Comparison of ENCODE assay signal across 8 cellular contexts in the genomic region with DNA sequence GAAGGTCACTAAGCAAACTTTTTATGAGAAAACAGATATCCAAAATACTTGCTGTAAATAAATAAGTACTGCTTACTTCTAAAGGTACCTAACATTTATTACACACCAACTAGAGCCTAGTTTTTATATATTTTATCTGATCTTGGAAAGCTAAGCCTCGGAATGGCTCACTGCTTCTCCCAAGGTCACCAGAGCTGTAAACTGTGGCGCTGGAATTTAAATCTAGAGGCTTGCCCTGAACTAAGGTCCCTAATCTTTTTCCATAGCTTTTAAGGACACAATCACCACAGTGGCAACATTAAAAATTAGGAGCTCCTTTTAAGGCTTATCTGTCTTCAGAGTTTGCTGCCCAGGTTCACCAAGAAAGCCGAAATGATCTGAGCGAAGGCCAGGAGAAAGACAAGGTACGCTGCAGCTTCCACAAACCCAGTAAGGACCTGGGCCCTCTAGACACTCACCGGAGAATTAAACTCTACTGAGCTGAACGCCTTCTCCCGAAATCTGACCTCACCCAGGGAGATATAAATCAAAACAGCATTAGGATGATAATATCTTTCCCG. TPM values are rescaled to one million over a fixed set of nuclear protein-coding genes. Genes with fewer than 3 reads are reported as not detected.
DNase-seq lines count a peak whose midpoint lies in the region; TF ChIP-seq lines count a peak whose summit lies in the region.

No MANE protein-coding gene starts in this region.

- in situ Hi-C loops in GM23248 (cut with MboI): no loop called here

- peak overlapping the region; percentile 81 for H3K9ac ChIP-seq in GM23248
- H3K9ac ChIP-seq in endocrine pancreas (ENCODE audit: control insufficient read depth, insufficient read depth, low read length): peak overlapping the region; percentile 58

- peak overlapping the region; percentile 71 for H3K27ac ChIP-seq in GM23248
- peak overlapping the region; percentile 67 for H3K27ac ChIP-seq in OCI-LY7 (ENCODE audit: low read depth, low read length, poor library complexity, severe bottlenecking)
- peak overlapping the region; percentile 99 for H3K27ac ChIP-seq in muscle layer of duodenum (ENCODE audit: low read length)

- intact Hi-C loops in OCI-LY7 (cut with micrococcal nuclease; ENCODE audit: unreplicated experiment): no loop called here

- H3K36me3 ChIP-seq in GM23248 (ENCODE audit: low read depth) (0 out of 2 replicates have a peak, but pooled peaks cover 5% of the 10 kb centered on the region), OCI-LY7 (ENCODE audit: insufficient read depth, low read length) (peaks cover 31% of the 10 kb centered on the region; the same call in 1 of the 2 replicates), endocrine pancreas (ENCODE audit: control insufficient read depth, insufficient read depth, low read length) (no peaks in the 10 kb centered on the region), muscle layer of duodenum (ENCODE audit: control insufficient read depth in 1 of 2, insufficient read depth in 2 of 2, low read length in 2 of 2) (peaks cover 0 to 5% of the 10 kb centered on the region in 2 donors)

- H3F3A ChIP-seq in GM23248 (ENCODE audit: insufficient read depth): peaks cover 40% of the 10 kb centered on the region

- H3K27me3 ChIP-seq in GM23248 (replicated peaks; ENCODE audit: insufficient read depth) (no peaks in the 10 kb centered on the region), endocrine pancreas (ENCODE audit: control insufficient read depth, insufficient read depth, low read length) (no peaks in the 10 kb centered on the region), muscle layer of duodenum (ENCODE audit: low read depth, low read length) (no peaks in the 10 kb centered on the region)

- H3K4me3 ChIP-seq in GM23248: peak overlapping the region; percentile 95
- peak overlapping the region; percentile 83 for H3K4me3 ChIP-seq in OCI-LY7 (ENCODE audit: low read depth, low read length, poor library complexity, severe bottlenecking)
- H3K4me3 ChIP-seq in endocrine pancreas (ENCODE audit: control insufficient read depth, insufficient read depth, low read length): peak overlapping the region; percentile 68
- H3K4me3 ChIP-seq in muscle layer of duodenum (ENCODE audit: low read depth in 1 of 2, low read length in 2 of 2): peak overlapping the region; percentile 69 to 100

- H3K9me3 ChIP-seq in GM23248 (ENCODE audit: low read depth) (no peaks in the 10 kb centered on the region), OCI-LY7 (ENCODE audit: low read length) (no peaks in the 10 kb centered on the region), endocrine pancreas (ENCODE audit: control insufficient read depth, low read length) (no peaks in the 10 kb centered on the region), muscle layer of duodenum (ENCODE audit: control insufficient read depth in 1 of 2, low read length in 2 of 2) (no peaks in the 10 kb centered on the region)

- POLR2A ChIA-PET in OCI-LY7 (lab: Charles Lee): interaction anchor here (1.1 to 2.7 kb wide), 6 partner anchors 10 to 278 kb away, joined by 3 to 73 read pairs (median 7); partner anchors contain the start of genes PARP2 and PIP4P1

- H3K9me2 ChIP-seq in GM23248 (ENCODE audit: insufficient read depth) (no peaks in the 10 kb centered on the region), OCI-LY7 (ENCODE audit: insufficient read depth, low read length) (no peaks in the 10 kb centered on the region)

- no peak for TF ChIP-seq CTCF in OCI-LY7 (conservative IDR thresholded peaks at IDR 0.05; ENCODE audit: low read length)

- H3K4me1 ChIP-seq in GM23248 (ENCODE audit: insufficient read depth) (peaks cover 11% of the 10 kb centered on the region), OCI-LY7 (ENCODE audit: insufficient read depth, low read length, poor library complexity, severe bottlenecking) (peaks cover 56% of the 10 kb centered on the region), endocrine pancreas (ENCODE audit: control insufficient read depth, insufficient read depth, low read length) (peaks cover 14% of the 10 kb centered on the region), muscle layer of duodenum (ENCODE audit: control insufficient read depth in 1 of 2, insufficient read depth in 2 of 2, low read length in 2 of 2) (peaks cover 8 to 14% of the 10 kb centered on the region in 2 donors)

- H3K4me2 ChIP-seq in GM23248 (ENCODE audit: unreplicated experiment) (peak overlapping the region; percentile 93), OCI-LY7 (ENCODE audit: low read length) (peak overlapping the region; percentile 79)

- DNase-seq in DMS114 treated with DMSO at 0.1 percent for 48 hours (lab: John Stamatoyannopoulos, UW; ENCODE audit: unreplicated experiment) (peak; percentile 38), GM23248 (peak; percentile 53), OCI-LY7 (ENCODE audit: low spot score) (no peak), mesenteric fat pad (ENCODE audit: low spot score) (no peak), CD1c-positive myeloid dendritic cell (ENCODE audit: extremely low spot score) (no peak), Ammon's horn (ENCODE audit: low spot score) (no peak)

- H4K20me1 ChIP-seq in GM23248 (ENCODE audit: insufficient read depth) (0 out of 2 replicates have a peak, but pooled peaks cover 3% of the 10 kb centered on the region), OCI-LY7 (ENCODE audit: insufficient read depth, low read length) (peaks cover 14% of the 10 kb centered on the region; the same call in 1 of the 2 replicates)

- peak overlapping the region; percentile 94 for H2AFZ ChIP-seq in GM23248
- peak overlapping the region; percentile 81 for H2AFZ ChIP-seq in OCI-LY7 (ENCODE audit: low read length)

- 3 to 4% methylated on average over 9 of the region's 9 CpGs for WGBS in GM23248 (ENCODE audit: low coverage in 1 of 2, low lambda C conversion rate in 2 of 2, missing lambda C conversion rate in 2 of 2), 2 experiments

- peaks cover 55% of the 10 kb centered on the region for H3K79me2 ChIP-seq in GM23248 (ENCODE audit: insufficient read depth)
- peaks cover 67% of the 10 kb centered on the region for H3K79me2 ChIP-seq in OCI-LY7 (ENCODE audit: insufficient read depth, low read depth, low read length)

- TSS peak; percentile 91 for BruUV-seq in OCI-LY7 (replicated peaks; lab: Mats Ljungman, UMichigan)

- CTCF ChIA-PET in OCI-LY7 (lab: Charles Lee; ENCODE audit: unreplicated experiment): interaction anchor here (0.6 to 1.8 kb wide), 5 partner anchors 9 to 212 kb away, joined by 3 to 11 read pairs (median 3); partner anchors contain the start of genes PARP2 and PIP4P1

RNA-seq across cellular contexts. Expression of gene CCNB1IP1, which starts 0.6 kb away (rescaled TPM):
- total RNA-seq in GM23248 (2014; rRNA removed; shearing (Covaris generic)): 52.0 and 55.8 TPM in 2 replicates
- 12.4 and 13.5 TPM in 2 replicates for polyA plus RNA-seq in GM23248 (2016; fragmentation: Nextera tagmentation; extraction: Ambion mirVana)
- 56.6 and 58.5 TPM in 2 replicates for total RNA-seq in OCI-LY7 (2014; rRNA removed; shearing (Covaris generic))
- 46.5 and 51.3 TPM in 2 replicates for total RNA-seq in OCI-LY7 (2022)
- 22.1 TPM for total RNA-seq in mesenteric fat pad

RNA-seq across cellular contexts. Expression of gene PARP2, which starts 11.0 kb away (rescaled TPM):
- 5.8 and 10.1 TPM in 2 replicates for total RNA-seq in GM23248 (2014; rRNA removed; shearing (Covaris generic))
- polyA plus RNA-seq in GM23248 (2016; fragmentation: Nextera tagmentation; extraction: Ambion mirVana): 25.1 and 26.0 TPM in 2 replicates
- total RNA-seq in OCI-LY7 (2014; rRNA removed; shearing (Covaris generic)): 44.4 and 45.3 TPM in 2 replicates
- total RNA-seq in OCI-LY7 (2022): 55.4 and 59.1 TPM in 2 replicates
- 9.8 TPM for total RNA-seq in mesenteric fat pad

RNA-seq across cellular contexts. Expression of gene TTC5, which starts 26.7 kb away (rescaled TPM):
- total RNA-seq in GM23248 (2014; rRNA removed; shearing (Covaris generic)): 11.7 and 18.5 TPM in 2 replicates
- 14.7 and 16.2 TPM in 2 replicates for polyA plus RNA-seq in GM23248 (2016; fragmentation: Nextera tagmentation; extraction: Ambion mirVana)
- 14.9 and 17.9 TPM in 2 replicates for total RNA-seq in OCI-LY7 (2014; rRNA removed; shearing (Covaris generic))
- 20.3 and 21.0 TPM in 2 replicates for total RNA-seq in OCI-LY7 (2022)
- 11.1 TPM for total RNA-seq in mesenteric fat pad

Comparison
In these comparisons a context has a peak if more than half of its experiments do, and no peak if none do; other contexts are left out.
1. DNase-seq: peak in DMS114 treated with DMSO at 0.1 percent for 48 hours (single experiment) and GM23248 (single experiment); none in OCI-LY7 (single experiment), mesenteric fat pad (single experiment), CD1c-positive myeloid dendritic cell (single experiment) and Ammon's horn (single experiment).
2. Peak in every context shown above with its lines, with median percentiles within 50 percentile points of each other: H3K27ac ChIP-seq and H3K4me3 ChIP-seq.